In the genomic region with DNA sequence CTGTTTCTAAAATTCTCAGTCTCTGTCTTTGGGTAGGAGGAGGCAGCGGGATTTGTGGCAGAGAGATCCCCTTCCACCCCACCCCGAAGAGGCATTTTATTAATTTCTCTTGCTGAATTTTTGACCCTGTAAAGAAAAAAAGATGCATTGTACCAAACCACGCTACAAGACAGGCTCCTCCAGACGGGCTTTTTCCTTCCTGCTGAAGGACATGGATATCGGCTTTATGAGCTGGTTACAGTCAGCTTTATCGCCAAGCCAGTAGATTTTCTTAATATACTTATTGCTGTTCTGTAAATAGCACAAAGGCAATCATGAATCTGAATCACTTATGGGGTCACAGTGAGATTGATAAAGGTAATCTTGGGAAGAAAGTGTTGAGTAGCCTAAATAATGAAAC, we compare ENCODE assay signal across 17 cellular contexts. TPM values are rescaled to one million over a fixed set of nuclear protein-coding genes. Genes with fewer than 3 reads are reported as not detected.
DNase-seq lines count a peak whose midpoint lies in the region; ATAC-seq and TF ChIP-seq lines count a peak whose summit lies in the region.
"Had no signal": no experiment of that assay in that cellular context is flagged by ENCODE, and none has a peak within 500 bp of the region (broad histone marks: within the 10 kb centered on the region; RNA-seq: fewer than 3 reads in every experiment).

No MANE protein-coding gene starts in this region.

- ATAC-seq in Right ventricle myocardium inferior, result no peak
- ATAC-seq: mucosa of descending colon; stimulated activated memory B cell treated with anti-CD40 and anti-IgM and Interleukin-4, amounts not matched to agents 10 μg/mL and 1 μg/mL and 100 μg/mL, for 72 hours had no signal

- H3K4me1 ChIP-seq in left ventricle myocardium inferior (peaks cover 99% of the 10 kb centered on the region), rectal smooth muscle tissue (ENCODE audit: control insufficient read depth, insufficient read depth, low read length) (peaks cover 49% of the 10 kb centered on the region), vagina (peaks cover 75% of the 10 kb centered on the region)

- intact Hi-C loops in left ventricle myocardium inferior (cut with micrococcal nuclease) (no loop called here), Right ventricle myocardium inferior (cut with DNase I) (no loop called here), vagina (cut with DNase I) (loop anchor here (5.0 kb wide), 1 partner anchor 731 kb away; no protein-coding TSS in a partner anchor)

- peak overlapping the region; percentile 49 for H3K4me3 ChIP-seq in left ventricle myocardium inferior
- peak overlapping the region; percentile 48 for H3K4me3 ChIP-seq in fibroblast of the aortic adventitia (ENCODE audit: low read depth, low read length)
- H3K4me3 ChIP-seq in rectal smooth muscle tissue (ENCODE audit: low read length), result peak overlapping the region; percentile 10
- H3K4me3 ChIP-seq in vagina, result peak overlapping the region; percentile 8 to 13
- H3K4me3 ChIP-seq: mucosa of descending colon had no signal

- H3K36me3 ChIP-seq in left ventricle myocardium inferior, result no peaks in the 10 kb centered on the region
- no peaks in the 10 kb centered on the region for H3K36me3 ChIP-seq in rectal smooth muscle tissue (ENCODE audit: control insufficient read depth, insufficient read depth, low read length)
- no peaks in the 10 kb centered on the region for H3K36me3 ChIP-seq in vagina

- H3K9me3 ChIP-seq in left ventricle myocardium inferior (replicated peaks) (no peaks in the 10 kb centered on the region), vagina (no peaks in the 10 kb centered on the region)
- H3K9me3 ChIP-seq: mucosa of descending colon had no signal

- no peak overlapping the region for H3K9ac ChIP-seq in rectal smooth muscle tissue (ENCODE audit: low read length)

- H3K27me3 ChIP-seq in left ventricle myocardium inferior (ENCODE audit: low read depth) (no peaks in the 10 kb centered on the region), rectal smooth muscle tissue (ENCODE audit: control insufficient read depth, insufficient read depth, low read length) (no peaks in the 10 kb centered on the region), vagina (no peaks in the 10 kb centered on the region)

- no peak for TF ChIP-seq POLR2A in vagina (IDR thresholded peaks at IDR 0.05)

- DNase-seq in left ventricle myocardium inferior, result no peak
- DNase-seq in Right ventricle myocardium inferior (ENCODE audit: missing footprints), result no peak
- no peak for DNase-seq in fibroblast of the aortic adventitia (ENCODE audit: low read depth)
- DNase-seq in vagina (ENCODE audit: extremely low spot score in 2 of 2), result peak in 1 of 2 donors; percentile 62
- no peak for DNase-seq in activated CD4-positive, alpha-beta T cell treated with anti-CD3 and anti-CD28 coated beads for 1 hour
- no peak for DNase-seq in cerebellar cortex (ENCODE audit: low spot score)
- no peak for DNase-seq in stimulated activated CD4-positive, alpha-beta T cell treated with anti-CD3 and anti-CD28 coated beads, Interleukin-1b, Interleukin-23, amount 100 ng/mL, for 48 hours
- DNase-seq: activated gamma-delta T cell treated with Interleukin-2 at 50 U/mL for 16 hours; erythroblast; GF-D8; mucosa of descending colon; NCI-H187 treated with DMSO at 0.1 percent for 48 hours; NCI-H82; SIG-M5; stimulated activated CD4-positive, alpha-beta T cell treated with anti-CD3 and anti-CD28 coated beads, Interleukin-4, amount 100 ng/mL, for 24 hours had no signal

- peak overlapping the region; percentile 85 for H3K27ac ChIP-seq in left ventricle myocardium inferior (replicated peaks)
- peak overlapping the region; percentile 74 for H3K27ac ChIP-seq in rectal smooth muscle tissue (ENCODE audit: low read depth, low read length)
- peak overlapping the region; percentile 72 for H3K27ac ChIP-seq in vagina

- TF ChIP-seq CTCF in left ventricle myocardium inferior (IDR thresholded peaks at IDR 0.05; ENCODE audit: borderline replicate concordance), result no peak
- no peak for TF ChIP-seq CTCF in fibroblast of the aortic adventitia (IDR thresholded peaks at IDR 0.05; ENCODE audit: insufficient read depth, low read length)
- TF ChIP-seq CTCF in vagina (IDR thresholded peaks at IDR 0.05), result no peak

RNA-seq across cellular contexts. Expression of a gene that starts 24.5 kb away (rescaled TPM):
- total RNA-seq in left ventricle myocardium inferior (76.5 TPM), Right ventricle myocardium inferior (69.1 TPM), fibroblast of the aortic adventitia (ENCODE audit: low replicate concordance) (44.3 and 120 TPM in 2 replicates), vagina (63.1 TPM)
